Comparison of ENCODE assay signal across 2 cellular contexts in the genomic region with DNA sequence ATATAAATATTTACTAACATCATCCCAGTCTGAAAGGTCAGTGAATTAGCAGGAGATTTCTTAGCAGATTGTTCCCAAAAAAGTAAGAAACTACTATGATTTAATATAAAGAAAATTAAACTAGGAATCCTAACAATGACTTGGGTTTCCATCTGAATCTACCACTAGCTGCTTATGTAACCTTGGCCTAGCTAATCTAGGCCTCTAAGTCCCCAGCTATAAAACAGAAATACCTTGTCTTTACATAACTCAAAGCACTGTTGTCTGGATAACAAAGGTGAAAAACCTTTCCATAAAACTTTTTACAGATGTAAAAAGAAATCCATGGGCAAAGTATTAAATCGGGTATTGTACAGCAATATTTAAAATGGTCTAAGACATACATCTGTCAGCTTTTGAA.
TF ChIP-seq lines count a peak whose summit lies in the region.

No MANE protein-coding gene starts in this region.

TF ChIP-seq in A549, 52 proteins besides CTCF, POLR2A, EP300 and RAD21 (continued from another document):
- TF ChIP-seq BHLHE40 (IDR thresholded peaks at IDR 0.05; ENCODE audit: low read depth, low read length) (no peak), FOSB (CRISPR knock-in tag; IDR thresholded peaks at IDR 0.05) (no peak), GATA3 (IDR thresholded peaks at IDR 0.05; ENCODE audit: borderline replicate concordance) (no peak), ZNF302 (CRISPR knock-in tag; IDR thresholded peaks at IDR 0.05) (no peak), MAZ (IDR thresholded peaks at IDR 0.05; ENCODE audit: borderline replicate concordance, low read depth, low read length) (no peak), PHF8 (IDR thresholded peaks at IDR 0.05; ENCODE audit: borderline replicate concordance, low read depth) (no peak), EHMT2 (IDR thresholded peaks at IDR 0.05; ENCODE audit: low read depth) (no peak), MAFK (IDR thresholded peaks at IDR 0.05; ENCODE audit: partially characterized antibody) (no peak)

TF ChIP-seq in neural cell, 6 proteins besides CTCF, POLR2A, EP300 and RAD21 (continued from another document):
- TF ChIP-seq, protein P1, sequence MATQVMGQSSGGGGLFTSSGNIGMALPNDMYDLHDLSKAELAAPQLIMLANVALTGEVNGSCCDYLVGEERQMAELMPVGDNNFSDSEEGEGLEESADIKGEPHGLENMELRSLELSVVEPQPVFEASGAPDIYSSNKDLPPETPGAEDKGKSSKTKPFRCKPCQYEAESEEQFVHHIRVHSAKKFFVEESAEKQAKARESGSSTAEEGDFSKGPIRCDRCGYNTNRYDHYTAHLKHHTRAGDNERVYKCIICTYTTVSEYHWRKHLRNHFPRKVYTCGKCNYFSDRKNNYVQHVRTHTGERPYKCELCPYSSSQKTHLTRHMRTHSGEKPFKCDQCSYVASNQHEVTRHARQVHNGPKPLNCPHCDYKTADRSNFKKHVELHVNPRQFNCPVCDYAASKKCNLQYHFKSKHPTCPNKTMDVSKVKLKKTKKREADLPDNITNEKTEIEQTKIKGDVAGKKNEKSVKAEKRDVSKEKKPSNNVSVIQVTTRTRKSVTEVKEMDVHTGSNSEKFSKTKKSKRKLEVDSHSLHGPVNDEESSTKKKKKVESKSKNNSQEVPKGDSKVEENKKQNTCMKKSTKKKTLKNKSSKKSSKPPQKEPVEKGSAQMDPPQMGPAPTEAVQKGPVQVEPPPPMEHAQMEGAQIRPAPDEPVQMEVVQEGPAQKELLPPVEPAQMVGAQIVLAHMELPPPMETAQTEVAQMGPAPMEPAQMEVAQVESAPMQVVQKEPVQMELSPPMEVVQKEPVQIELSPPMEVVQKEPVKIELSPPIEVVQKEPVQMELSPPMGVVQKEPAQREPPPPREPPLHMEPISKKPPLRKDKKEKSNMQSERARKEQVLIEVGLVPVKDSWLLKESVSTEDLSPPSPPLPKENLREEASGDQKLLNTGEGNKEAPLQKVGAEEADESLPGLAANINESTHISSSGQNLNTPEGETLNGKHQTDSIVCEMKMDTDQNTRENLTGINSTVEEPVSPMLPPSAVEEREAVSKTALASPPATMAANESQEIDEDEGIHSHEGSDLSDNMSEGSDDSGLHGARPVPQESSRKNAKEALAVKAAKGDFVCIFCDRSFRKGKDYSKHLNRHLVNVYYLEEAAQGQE (IDR thresholded peaks at IDR 0.05; ENCODE audit: borderline replicate concordance): no peak
